In genomic region chr3:43181202-43181910, GRCh38 we compare ENCODE assay signal across 8 cellular contexts.
DNase-seq lines count a peak whose midpoint lies in the region; ATAC-seq and TF ChIP-seq lines count a peak whose summit lies in the region.

No MANE protein-coding gene starts in this region.

- no peaks in the 10 kb centered on the region for H3K9me3 Mint-ChIP-seq in WTC11

- no peak overlapping the region for H3K27ac Mint-ChIP-seq in WTC11

- TF ChIP-seq POLR2A in heart left ventricle (IDR thresholded peaks at IDR 0.05): no peak

- CTCF ChIA-PET in PC-3 (lab: Charles Lee) (no interaction called here), mammary epithelial cell (lab: Charles Lee; ENCODE audit: low non-redundant PET) (no interaction called here), WTC11 (lab: Charles Lee) (interaction anchor here (1.9 kb wide), 1 partner anchor 25 kb away, joined by 6 read pairs; no protein-coding TSS in a partner anchor)

- H3F3A ChIP-seq in PC-3 (ENCODE audit: low read length, unreplicated experiment): peaks cover 14% of the 10 kb centered on the region

- no peaks in the 10 kb centered on the region for H3K36me3 ChIP-seq in left ventricle myocardium inferior
- no peaks in the 10 kb centered on the region for H3K36me3 ChIP-seq in heart left ventricle
- no peaks in the 10 kb centered on the region for H3K36me3 ChIP-seq in PC-3 (ENCODE audit: low read depth, low read length)
- H3K36me3 ChIP-seq in mammary epithelial cell (ENCODE audit: insufficient read depth, low read length): no peaks in the 10 kb centered on the region

- BruUV-seq in PC-3 (replicated peaks; lab: Mats Ljungman, UMichigan) (TSS peak; percentile 27), mammary epithelial cell (replicated peaks; lab: Mats Ljungman, UMichigan) (TSS peak; percentile 35)

- H3K4me3 ChIP-seq in left ventricle myocardium inferior (no peak overlapping the region), heart left ventricle (no peak overlapping the region), PC-3 (ENCODE audit: low read length) (no peak overlapping the region), mammary epithelial cell (replicated peaks in 1 of 3; ENCODE audit: insufficient read depth in 1 of 3, low read depth in 2 of 3, low read length in 3 of 3) (no peak overlapping the region)

- in situ Hi-C loops in mammary epithelial cell (cut with MboI; ENCODE audit: low sequenced_read_pairs in 2 of 2): no loop called here

- H4K20me1 ChIP-seq in PC-3 (ENCODE audit: low read length) (no peaks in the 10 kb centered on the region), mammary epithelial cell (ENCODE audit: insufficient read depth, low read length) (no peaks in the 10 kb centered on the region)

- POLR2A ChIA-PET in PC-3 (lab: Charles Lee; ENCODE audit: unreplicated experiment): interaction anchor here (0.6 kb wide), 1 partner anchor 1566 kb away, joined by 4 read pairs; no protein-coding TSS in a partner anchor
- POLR2A ChIA-PET in WTC11 (lab: Charles Lee): no interaction called here

- H3K27me3 Mint-ChIP-seq in WTC11 (ENCODE audit: low read depth): no peaks in the 10 kb centered on the region; the same call in 1 of the 2 replicates

- no peaks in the 10 kb centered on the region for H3K27me3 ChIP-seq in left ventricle myocardium inferior (ENCODE audit: low read depth)
- no peaks in the 10 kb centered on the region for H3K27me3 ChIP-seq in heart left ventricle
- no peaks in the 10 kb centered on the region for H3K27me3 ChIP-seq in PC-3 (ENCODE audit: low read length)
- peaks cover 2% of the 10 kb centered on the region for H3K27me3 ChIP-seq in mammary epithelial cell (ENCODE audit: insufficient read depth, low read length)

- H3K4me1 ChIP-seq in left ventricle myocardium inferior (peaks cover 47% of the 10 kb centered on the region), heart left ventricle (peaks cover 0 to 55% (median 20%) of the 10 kb centered on the region in 12 donors), PC-3 (ENCODE audit: insufficient read depth, low read length) (peaks cover 56% of the 10 kb centered on the region), mammary epithelial cell (ENCODE audit: insufficient read depth, low read length) (peaks cover 33% of the 10 kb centered on the region)

- TF ChIP-seq CTCF in left ventricle myocardium inferior (IDR thresholded peaks at IDR 0.05; ENCODE audit: borderline replicate concordance) (no peak), heart left ventricle (IDR thresholded peaks at IDR 0.05) (no peak), PC-3 (conservative IDR thresholded peaks at IDR 0.05; ENCODE audit: low read depth, low read length) (no peak), mammary epithelial cell (conservative IDR thresholded peaks at IDR 0.05 in 1 of 2, IDR thresholded peaks at IDR 0.05 in 1 of 2; ENCODE audit: extremely low read depth in 1 of 2, insufficient read depth in 1 of 2, low read depth in 1 of 2, low read length in 2 of 2) (no peak), WTC11 (IDR thresholded peaks at IDR 0.05) (no peak)

- H3K79me2 ChIP-seq in PC-3 (ENCODE audit: low read length): no peaks in the 10 kb centered on the region
- no peaks in the 10 kb centered on the region for H3K79me2 ChIP-seq in mammary epithelial cell (ENCODE audit: insufficient read depth, low read length)

- H2AFZ ChIP-seq in PC-3 (ENCODE audit: low read length): no peak overlapping the region
- no peak overlapping the region for H2AFZ ChIP-seq in mammary epithelial cell (ENCODE audit: low read depth, low read length)

- no peaks in the 10 kb centered on the region for H3K9me3 ChIP-seq in left ventricle myocardium inferior (replicated peaks)
- H3K9me3 ChIP-seq in heart left ventricle: no peaks in the 10 kb centered on the region
- H3K9me3 ChIP-seq in PC-3 (ENCODE audit: low read length): no peaks in the 10 kb centered on the region
- H3K9me3 ChIP-seq in mammary epithelial cell (replicated peaks; ENCODE audit: insufficient read depth, low read length): no peaks in the 10 kb centered on the region

- peaks cover 11% of the 10 kb centered on the region for H3K4me1 Mint-ChIP-seq in WTC11

- WGBS in heart left ventricle, 4 donors: 79 to 84% (median 80%) methylated on average over 17 of the region's 17 CpGs
- 49% methylated on average over 16 of the region's 17 CpGs for WGBS in mammary epithelial cell (ENCODE audit: low coverage, missing lambda C conversion rate)

- intact Hi-C loops in left ventricle myocardium inferior (cut with micrococcal nuclease): no loop called here
- intact Hi-C loops in heart left ventricle (cut with DNase I): no loop called here
- intact Hi-C loops in PC-3 (cut with micrococcal nuclease): no loop called here
- intact Hi-C loops in mammary epithelial cell (cut with micrococcal nuclease): loop anchor here (2.0 to 5.0 kb wide), 2 partner anchors 77 to 106 kb away; partner anchors contain the start of gene SNRK

- H3K4me3 Mint-ChIP-seq in WTC11: no peak overlapping the region

- no peaks in the 10 kb centered on the region for H3K36me3 Mint-ChIP-seq in WTC11

- DNase-seq in left ventricle myocardium inferior: no peak
- DNase-seq in heart left ventricle: no peak
- DNase-seq in PC-3: peak; percentile 92
- DNase-seq in mammary epithelial cell: peak; percentile 87
- DNase-seq in stimulated activated naive CD4-positive, alpha-beta T cell treated with Interleukin-2 at 50 U/mL for 16 hours (lab: John Stamatoyannopoulos, UW): peak; percentile 16
- DNase-seq in NCI-H345 (lab: John Stamatoyannopoulos, UW): no peak
- no peak for DNase-seq in AG08395 (ENCODE audit: low spot score)
- no peak for DNase-seq in WTC11 (ENCODE audit: low spot score)

- no peaks in the 10 kb centered on the region for H3K9me2 ChIP-seq in PC-3 (replicated peaks; ENCODE audit: low read length)

- H3K9ac ChIP-seq in PC-3 (ENCODE audit: low read length) (peak overlapping the region; percentile 93), mammary epithelial cell (ENCODE audit: insufficient read depth, low read length) (no peak overlapping the region)

- peak overlapping the region; percentile 57 for H3K27ac ChIP-seq in left ventricle myocardium inferior (replicated peaks)
- H3K27ac ChIP-seq in heart left ventricle: peak overlapping the region in 4 of 12 donors; percentile 43 to 70 (median 50)
- peak overlapping the region; percentile 99 for H3K27ac ChIP-seq in PC-3 (ENCODE audit: low read length)
- H3K27ac ChIP-seq in mammary epithelial cell (ENCODE audit: insufficient read depth, low read depth, low read length): no peak overlapping the region

- dilution Hi-C loops in mammary epithelial cell (cut with HindIII; ENCODE audit: low sequenced_read_pairs): no loop called here

- H3K4me2 ChIP-seq in PC-3 (ENCODE audit: low read length): peak overlapping the region; percentile 36; the same call in 1 of the 2 replicates
- peak overlapping the region; percentile 1 for H3K4me2 ChIP-seq in mammary epithelial cell (ENCODE audit: insufficient read depth, low read depth, low read length)

- ATAC-seq in heart left ventricle: no peak
- ATAC-seq in PC-3: peak; percentile 4; the same call in 1 of the 2 replicates
- ATAC-seq in WTC11: no peak

TF ChIP-seq in WTC11, 78 proteins besides CTCF, POLR2A, EP300 and RAD21:
- no peak for TF ChIP-seq ZNF281 (CRISPR knock-in tag; IDR thresholded peaks at IDR 0.05)
- TF ChIP-seq GRHL2 (CRISPR knock-in tag; IDR thresholded peaks at IDR 0.05; ENCODE audit: insufficient replicate concordance, severe bottlenecking): no peak
- no peak for TF ChIP-seq GTF2I (CRISPR knock-in tag; conservative IDR thresholded peaks at IDR 0.05)
- TF ChIP-seq ZNF512 (CRISPR knock-in tag; IDR thresholded peaks at IDR 0.05; ENCODE audit: borderline replicate concordance): no peak
- no peak for TF ChIP-seq MYBL2 (CRISPR knock-in tag; IDR thresholded peaks at IDR 0.05)

Comparison
In these comparisons a context has a peak if more than half of its experiments do, and no peak if none do; other contexts are left out.
1. DNase-seq: peak in PC-3 (single experiment), mammary epithelial cell (single experiment) and stimulated activated naive CD4-positive, alpha-beta T cell treated with Interleukin-2 at 50 U/mL for 16 hours (single experiment); none in left ventricle myocardium inferior (single experiment), heart left ventricle (0 of 5), NCI-H345 (single experiment), AG08395 (single experiment) and WTC11 (single experiment).